8 cellular contexts compared by ENCODE assay signal in the genomic region with DNA sequence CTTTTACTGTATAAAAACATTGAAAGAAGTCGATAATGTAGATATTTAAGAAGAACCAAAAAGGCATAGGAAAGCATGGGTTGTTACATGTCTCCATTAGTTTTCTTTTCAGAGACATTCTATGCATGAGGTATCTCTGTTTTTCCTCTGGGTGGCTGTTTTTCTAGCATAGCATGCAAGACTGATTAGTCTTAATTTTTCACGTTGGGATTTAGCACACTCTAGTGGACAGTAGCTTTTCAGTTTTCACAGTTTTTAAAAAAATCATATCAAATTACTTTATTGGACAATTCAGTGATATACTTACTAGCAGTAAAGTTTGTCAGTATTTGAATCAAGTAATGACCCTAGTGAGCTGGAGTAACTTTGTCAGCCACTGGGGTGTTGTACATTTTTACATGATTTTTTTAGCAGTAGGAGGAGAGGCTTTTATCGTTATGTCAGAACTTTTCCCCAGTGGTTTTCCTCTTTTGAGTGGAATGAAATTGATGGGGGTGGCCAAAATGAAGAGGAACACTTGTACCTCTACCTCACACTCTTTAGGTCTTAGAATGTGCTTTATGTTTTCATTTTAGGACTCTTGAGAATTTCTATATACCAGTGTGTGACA. TPM values are rescaled to one million over a fixed set of nuclear protein-coding genes. Genes with fewer than 3 reads are reported as not detected.
DNase-seq lines count a peak whose midpoint lies in the region; ATAC-seq and TF ChIP-seq lines count a peak whose summit lies in the region.

No MANE protein-coding gene starts in this region.

- peak; percentile 85 for TF ChIP-seq RAD21 in HCT116 (IDR thresholded peaks at IDR 0.05; ENCODE audit: low read depth)

- ATAC-seq in HCT116, result peak; percentile 94

- no peaks in the 10 kb centered on the region for H3K79me2 ChIP-seq in HCT116 (ENCODE audit: insufficient read depth, low read length)

- CTCF ChIA-PET in HCT116 (lab: Charles Lee), result interaction anchor here (1.0 to 1.6 kb wide), 3 partner anchors 10 to 866 kb away, joined by 3 to 4 read pairs (median 4); no protein-coding TSS in a partner anchor

- no peak overlapping the region for H2BK120ac ChIP-seq in mesenchymal stem cell (ENCODE audit: low read depth, low read length)

- no TSS peak for BruUV-seq in HCT116 (replicated peaks; lab: Mats Ljungman, UMichigan)

- H4K8ac ChIP-seq in mesenchymal stem cell (ENCODE audit: low read length), result no peak overlapping the region

- H3K14ac ChIP-seq in mesenchymal stem cell (ENCODE audit: low read length in 2 of 2), result no peak overlapping the region

- H2BK15ac ChIP-seq in mesenchymal stem cell (ENCODE audit: low read depth, poor library complexity, severe bottlenecking), result no peak overlapping the region

- no peaks in the 10 kb centered on the region for H3K9me2 ChIP-seq in HCT116 (ENCODE audit: insufficient read depth)

- peak; percentile 19 for DNase-seq in CD1c-positive myeloid dendritic cell (ENCODE audit: extremely low spot score)
- peak; percentile 50 for DNase-seq in HCT116 (ENCODE audit: low read depth, low spot score)
- DNase-seq in NCI-H82 (lab: John Stamatoyannopoulos, UW), result peak; percentile 70
- DNase-seq in chondrocyte (ENCODE audit: low spot score), result no peak
- peak; percentile 68 for DNase-seq in mesenchymal stem cell
- DNase-seq in activated effector memory CD4-positive, alpha-beta T cell treated with anti-CD3 and anti-CD28 coated beads, Interleukin-2, amount 50 U/mL, for 16 hours, result no peak
- no peak for DNase-seq in epidermal melanocyte (ENCODE audit: insufficient read length, low spot score)
- no peak for DNase-seq in activated gamma-delta T cell treated with Interleukin-2 at 50 U/mL for 16 hours

- no peak overlapping the region for H3K9ac ChIP-seq in HCT116 (ENCODE audit: low read length)
- H3K9ac ChIP-seq in mesenchymal stem cell (ENCODE audit: low read length), result peak overlapping the region; percentile 40

- H3K27me3 ChIP-seq in HCT116 (ENCODE audit: insufficient read depth, low read length) (no peaks in the 10 kb centered on the region), mesenchymal stem cell (ENCODE audit: control insufficient read depth in 1 of 2, insufficient read depth in 1 of 2, low read length in 2 of 2) (no peaks in the 10 kb centered on the region)

- H3K23ac ChIP-seq in mesenchymal stem cell (ENCODE audit: low read length in 2 of 2), result no peak overlapping the region

- no peak overlapping the region for H3K4me3 Mint-ChIP-seq in chondrocyte (ENCODE audit: unreplicated experiment)

- no peak overlapping the region for H3K4me2 ChIP-seq in HCT116 (ENCODE audit: low read length)
- no peak overlapping the region for H3K4me2 ChIP-seq in mesenchymal stem cell (ENCODE audit: low read length, poor library complexity, severe bottlenecking)

- TF ChIP-seq POLR2A in HCT116 (IDR thresholded peaks at IDR 0.05; ENCODE audit: borderline replicate concordance, extremely low read depth, insufficient read depth, insufficient read length), result no peak

- peak overlapping the region; percentile 68 for H3K27ac Mint-ChIP-seq in chondrocyte (ENCODE audit: unreplicated experiment)

- H3K4me3 ChIP-seq in HCT116 (replicated peaks in 1 of 2; ENCODE audit: low read depth in 1 of 2, low read length in 2 of 2) (no peak overlapping the region), mesenchymal stem cell (ENCODE audit: insufficient read depth in 1 of 2, low read depth in 1 of 2, low read length in 2 of 2) (no peak overlapping the region)

- H3K9me3 ChIP-seq in HCT116 (ENCODE audit: control insufficient read depth in 1 of 2, insufficient read depth in 1 of 2, low read depth in 1 of 2, low read length in 2 of 2) (no peaks in the 10 kb centered on the region), mesenchymal stem cell (ENCODE audit: control insufficient read depth, low read length) (no peaks in the 10 kb centered on the region)

- H3K4me1 ChIP-seq in HCT116 (ENCODE audit: control insufficient read depth in 1 of 2, insufficient read depth in 2 of 2, low read length in 2 of 2), result no peaks in the 10 kb centered on the region
- no peaks in the 10 kb centered on the region for H3K4me1 ChIP-seq in mesenchymal stem cell (ENCODE audit: control insufficient read depth, insufficient read depth, low read depth, low read length)

- TF ChIP-seq CTCF in HCT116 (IDR thresholded peaks at IDR 0.05 in 2 of 3, conservative IDR thresholded peaks at IDR 0.05 in 1 of 3; ENCODE audit: borderline replicate concordance in 1 of 3, insufficient read depth in 1 of 3, low read depth in 2 of 3, low read length in 2 of 3) (peak; percentile 59 to 96 (median 75)), chondrocyte (IDR thresholded peaks at IDR 0.05) (peak; percentile 90)

- RAD21 ChIA-PET in HCT116 (lab: Charles Lee; ENCODE audit: low non-redundant PET in 1 of 2, low total read pairs in 2 of 2, uncharacterized antibody in 2 of 2, unreplicated experiment in 2 of 2), result interaction anchor here (0.6 kb wide), 2 partner anchors 232 to 324 kb away, joined by 3 to 7 read pairs; partner anchors contain the start of gene SEMA5B (in 1 of the 2)

- no peaks in the 10 kb centered on the region for H3K36me3 Mint-ChIP-seq in chondrocyte (ENCODE audit: low read depth)

- H2BK5ac ChIP-seq in mesenchymal stem cell (ENCODE audit: low read depth, low read length, poor library complexity, severe bottlenecking), result no peak overlapping the region

- H2BK12ac ChIP-seq in mesenchymal stem cell (ENCODE audit: low read length in 2 of 2), result no peak overlapping the region

- no peaks in the 10 kb centered on the region for H3K9me3 Mint-ChIP-seq in chondrocyte (ENCODE audit: low read depth)

- H3K27me3 Mint-ChIP-seq in chondrocyte (ENCODE audit: low read depth), result no peaks in the 10 kb centered on the region

- H3K79me1 ChIP-seq in mesenchymal stem cell (replicated peaks; ENCODE audit: low read length, poor library complexity, severe bottlenecking), result no peaks in the 10 kb centered on the region

- peaks cover 7% of the 10 kb centered on the region for H3K4me1 Mint-ChIP-seq in chondrocyte (ENCODE audit: low read depth)

- no peaks in the 10 kb centered on the region for H4K20me1 ChIP-seq in HCT116 (ENCODE audit: insufficient read depth)

- H3K4ac ChIP-seq in mesenchymal stem cell (ENCODE audit: low read depth in 1 of 2, low read length in 2 of 2), result no peak overlapping the region

- H3K18ac ChIP-seq in mesenchymal stem cell (ENCODE audit: low read depth in 1 of 2, low read length in 2 of 2), result no peak overlapping the region

- no peaks in the 10 kb centered on the region for H3K36me3 ChIP-seq in HCT116 (ENCODE audit: control insufficient read depth in 1 of 2, insufficient read depth in 2 of 2, low read length in 2 of 2)
- peaks cover 3 to 22% of the 10 kb centered on the region in 2 experiments for H3K36me3 ChIP-seq in mesenchymal stem cell (ENCODE audit: control insufficient read depth in 1 of 2, insufficient read depth in 2 of 2, low read depth in 1 of 2, low read length in 2 of 2)

- POLR2A ChIA-PET in HCT116 (lab: Charles Lee), result no interaction called here

- 86% methylated on average over 2 of the region's 3 CpGs for WGBS in mesenchymal stem cell

- H4K91ac ChIP-seq in mesenchymal stem cell (ENCODE audit: low read length), result no peak overlapping the region

- intact Hi-C loops in HCT116 (cut with micrococcal nuclease), result loop anchor here (1.0 to 5.0 kb wide), 4 partner anchors 212 to 862 kb away; partner anchors contain the start of gene SEMA5B

- no peak overlapping the region for H2AFZ ChIP-seq in HCT116 (ENCODE audit: low read depth, low read length, poor library complexity, severe bottlenecking)
- no peak overlapping the region for H2AFZ ChIP-seq in mesenchymal stem cell (ENCODE audit: low read depth, low read length)

- H3K27ac ChIP-seq in HCT116 (ENCODE audit: low read depth, low read length) (no peak overlapping the region), mesenchymal stem cell (ENCODE audit: low read length, poor library complexity, severe bottlenecking) (no peak overlapping the region)

- H2AK5ac ChIP-seq in mesenchymal stem cell (ENCODE audit: low read length, severe bottlenecking), result no peak overlapping the region

TF ChIP-seq in HCT116, 20 proteins besides CTCF, POLR2A, EP300 and RAD21:
- TF ChIP-seq ZFX (IDR thresholded peaks at IDR 0.05) (no peak), ZNF274 (IDR thresholded peaks at IDR 0.05; ENCODE audit: low read depth, low read length) (no peak)

RNA-seq across cellular contexts. Expression of gene SEC22A, which starts 57.2 kb away (rescaled TPM):
- total RNA-seq in HCT116 (2021; ENCODE audit: unreplicated experiment) (10.6 TPM), chondrocyte (14.4 to 20.2 TPM (median 16.7 TPM) in 3 replicates)
- 6.6 and 9.0 TPM in 2 replicates for polyA plus RNA-seq in HCT116 (2012)
- 14.9 TPM for polyA plus RNA-seq in mesenchymal stem cell (2013, experiment 1 of 2)
- 13.9 TPM for polyA plus RNA-seq in mesenchymal stem cell (2013, experiment 2 of 2)

Comparison
In these comparisons a context has a peak if more than half of its experiments do, and no peak if none do; other contexts are left out.
1. DNase-seq: peak in CD1c-positive myeloid dendritic cell (single experiment), HCT116 (single experiment), NCI-H82 (single experiment) and mesenchymal stem cell (single experiment); none in chondrocyte (single experiment), activated effector memory CD4-positive, alpha-beta T cell treated with anti-CD3 and anti-CD28 coated beads, Interleukin-2, amount 50 U/mL, for 16 hours (single experiment), epidermal melanocyte (single experiment) and activated gamma-delta T cell treated with Interleukin-2 at 50 U/mL for 16 hours (single experiment).